ENCODE assay signal across 10 cellular contexts in genomic region chr15:72197045-72197459, GRCh38. TPM values are rescaled to one million over a fixed set of nuclear protein-coding genes. Genes with fewer than 3 reads are reported as not detected.
DNase-seq lines count a peak whose midpoint lies in the region; ATAC-seq, FAIRE-seq and TF ChIP-seq lines count a peak whose summit lies in the region.
"Had no signal": no experiment of that assay in that cellular context is flagged by ENCODE, and none has a peak within 500 bp of the region (broad histone marks: within the 10 kb centered on the region; RNA-seq: fewer than 3 reads in every experiment).

No MANE protein-coding gene starts in this region.

- in situ Hi-C loops in astrocyte of the cerebellum (cut with HindIII; ENCODE audit: low sequenced_read_pairs): no loop called here
- in situ Hi-C loops in GM13977 (cut with MboI; ENCODE audit: low pct_unique_long_range_greater_than_20kb, low sequenced_read_pairs, unreplicated experiment): no loop called here

- ATAC-seq in HG03045 (IDR thresholded peaks at IDR 0.05; ENCODE audit: unreplicated experiment): no peak

- H3K27me3 ChIP-seq in H7 (ENCODE audit: control insufficient read depth, insufficient read depth, low read length): peaks cover 15% of the 10 kb centered on the region
- H3K27me3 ChIP-seq in small intestine (ENCODE audit: control insufficient read depth in 2 of 2, insufficient read depth in 2 of 2, low read length in 2 of 2): no peaks in the 10 kb centered on the region
- H3K27me3 ChIP-seq in SJCRH30: no peaks in the 10 kb centered on the region

- no peak for FAIRE-seq in small intestine (lab: Jason Lieb, UNC)
- FAIRE-seq: endometrium had no signal

- TF ChIP-seq CTCF in astrocyte of the cerebellum (IDR thresholded peaks at IDR 0.05; ENCODE audit: low read depth, low read length, missing control alignments): no peak
- TF ChIP-seq CTCF in GM13977 (IDR thresholded peaks at IDR 0.05; ENCODE audit: extremely low read depth, insufficient read depth, missing control alignments): no peak

- peak; percentile 83 for DNase-seq in H7
- no peak for DNase-seq in astrocyte of the cerebellum (ENCODE audit: low read depth)
- DNase-seq in iPS-NIHi11 (ENCODE audit: low spot score): peak; percentile 41
- DNase-seq in small intestine: peak; percentile 28
- DNase-seq in SJCRH30: no peak
- no peak for DNase-seq in activated naive CD4-positive, alpha-beta T cell (lab: John Stamatoyannopoulos, UW)
- no peak for DNase-seq in GM13977 (ENCODE audit: low spot score)

- 6 to 13% (median 11%) methylated on average over 33 to 35 of the region's 35 CpGs for WGBS in small intestine, 3 donors

- H3K36me3 ChIP-seq in H7 (replicated peaks; ENCODE audit: control insufficient read depth, insufficient read depth, low read length): peaks cover 32% of the 10 kb centered on the region
- peaks cover 8 to 15% of the 10 kb centered on the region in 2 donors for H3K36me3 ChIP-seq in small intestine (ENCODE audit: control insufficient read depth in 2 of 2, insufficient read depth in 2 of 2, low read length in 2 of 2)
- peaks cover 43% of the 10 kb centered on the region for H3K36me3 ChIP-seq in SJCRH30

- H3K9me3 ChIP-seq in small intestine (ENCODE audit: control insufficient read depth, low read depth) (no peaks in the 10 kb centered on the region), SJCRH30 (replicated peaks) (no peaks in the 10 kb centered on the region)

- H3K4me3 ChIP-seq in H7 (ENCODE audit: insufficient read depth, low read depth, low read length) (peak overlapping the region; percentile 56), astrocyte of the cerebellum (ENCODE audit: low read depth, low read length) (peak overlapping the region; percentile 27), small intestine (ENCODE audit: low read depth in 1 of 2, low read length in 2 of 2) (peak overlapping the region in 1 of 2 donors; percentile 45), SJCRH30 (no peak overlapping the region)

- H3K4me1 ChIP-seq in small intestine (ENCODE audit: control insufficient read depth in 2 of 2, insufficient read depth in 1 of 2, low read depth in 1 of 2, low read length in 1 of 2) (peaks cover 0 to 3% of the 10 kb centered on the region in 2 donors), SJCRH30 (peaks cover 21% of the 10 kb centered on the region)

- H3K27ac ChIP-seq in small intestine (ENCODE audit: low read depth in 1 of 2, low read length in 1 of 2): no peak overlapping the region
- no peak overlapping the region for H3K27ac ChIP-seq in SJCRH30

RNA-seq across cellular contexts. Expression of gene GRAMD2A, which starts 0.5 kb away (rescaled TPM):
- total RNA-seq in H7 (2014; rRNA removed; shearing (Covaris generic)): 0.17 and 0.52 TPM in 2 replicates
- polyA plus RNA-seq in small intestine: 1 to 10 TPM in 2 of 3 donors, under 1 TPM in 1; 0.67 to 7.0 (median 1.4) TPM
- 0.35 TPM in 1 of 2 replicates, not detected in the other for total RNA-seq in SJCRH30 (2014; rRNA removed; shearing (Covaris generic))
- total RNA-seq: T-helper 2 cell treated with Interferon-gamma antibody and Interleukin-4, amounts not matched to agents 100 ng/mL and 5 ng/mL, for 36 hours had no signal

RNA-seq across cellular contexts. Expression of gene PKM, which starts 33.9 kb away (rescaled TPM):
- 942 and 1,007 TPM in 2 replicates for total RNA-seq in H7 (2014; rRNA removed; shearing (Covaris generic))
- 100 to 1,000 TPM; 243 to 362 (median 254) TPM for polyA plus RNA-seq in small intestine
- 1,855 and 1,858 TPM in 2 replicates for total RNA-seq in SJCRH30 (2014; rRNA removed; shearing (Covaris generic))

Comparison
In these comparisons a context has a peak if more than half of its experiments do, and no peak if none do; other contexts are left out.
1. DNase-seq: peak in H7 (single experiment), iPS-NIHi11 (single experiment) and small intestine (single experiment); none in astrocyte of the cerebellum (single experiment), SJCRH30 (0 of 2), activated naive CD4-positive, alpha-beta T cell (0 of 4) and GM13977 (single experiment).